1 cellular context compared by ENCODE assay signal in genomic region chr1:92817986-92818764, GRCh38.
TF ChIP-seq lines count a peak whose summit lies in the region.

No MANE protein-coding gene starts in this region.

TF ChIP-seq in HEK293T, 16 proteins besides CTCF, POLR2A, EP300 and RAD21 (continued from another document):
- TF ChIP-seq, protein P1, sequence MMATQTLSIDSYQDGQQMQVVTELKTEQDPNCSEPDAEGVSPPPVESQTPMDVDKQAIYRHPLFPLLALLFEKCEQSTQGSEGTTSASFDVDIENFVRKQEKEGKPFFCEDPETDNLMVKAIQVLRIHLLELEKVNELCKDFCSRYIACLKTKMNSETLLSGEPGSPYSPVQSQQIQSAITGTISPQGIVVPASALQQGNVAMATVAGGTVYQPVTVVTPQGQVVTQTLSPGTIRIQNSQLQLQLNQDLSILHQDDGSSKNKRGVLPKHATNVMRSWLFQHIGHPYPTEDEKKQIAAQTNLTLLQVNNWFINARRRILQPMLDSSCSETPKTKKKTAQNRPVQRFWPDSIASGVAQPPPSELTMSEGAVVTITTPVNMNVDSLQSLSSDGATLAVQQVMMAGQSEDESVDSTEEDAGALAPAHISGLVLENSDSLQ (IDR thresholded peaks at IDR 0.05) = no peak
- TF ChIP-seq SUZ12 (IDR thresholded peaks at IDR 0.05) = no peak
- TF ChIP-seq NFRKB (IDR thresholded peaks at IDR 0.05) = no peak
- TF ChIP-seq SP1 (IDR thresholded peaks at IDR 0.05) = no peak
- TF ChIP-seq TARDBP (IDR thresholded peaks at IDR 0.05) = no peak; the same call in 1 of the 2 replicates
- TF ChIP-seq FOXK2 (IDR thresholded peaks at IDR 0.05) = no peak
- no peak for TF ChIP-seq BHLHE40 (IDR thresholded peaks at IDR 0.05; ENCODE audit: borderline replicate concordance)
- TF ChIP-seq ZNF384 (IDR thresholded peaks at IDR 0.05) = no peak
- no peak for TF ChIP-seq CTBP1 (IDR thresholded peaks at IDR 0.05; ENCODE audit: borderline replicate concordance)
